Comparison of ENCODE assay signal across 28 cellular contexts in genomic region chr4:41399191-41399590, GRCh38.
DNase-seq lines count a peak whose midpoint lies in the region; ATAC-seq and TF ChIP-seq lines count a peak whose summit lies in the region.
"Had no signal": no experiment of that assay in that cellular context is flagged by ENCODE, and none has a peak within 500 bp of the region (broad histone marks: within the 10 kb centered on the region; RNA-seq: fewer than 3 reads in every experiment).

No MANE protein-coding gene starts in this region.

- no peak overlapping the region for H3K27ac Mint-ChIP-seq in activated naive CD4-positive, alpha-beta T cell treated with anti-CD3 and anti-CD28 coated beads, Interleukin-2, amount 50 U/mL, for 72 hours
- H3K27ac Mint-ChIP-seq: activated T-helper 2 cell treated with anti-CD3 and anti-CD28 coated beads, Interferon-gamma antibody, Interleukin-2, Interleukin-4, amounts not matched to agents 10 μg/mL and 5 μg/mL and 100 μg/mL, durations not matched to agents 14 hours and 24 hours and 36 hours; progenitor cell of endocrine pancreas; type B pancreatic cell had no signal

- H3K9ac ChIP-seq in SK-N-MC (ENCODE audit: insufficient read length): peak overlapping the region; percentile 21

- TF ChIP-seq CTCF in tibial artery (IDR thresholded peaks at IDR 0.05): no peak

- H3K27ac ChIP-seq in SK-N-MC: peak overlapping the region; percentile 37; the same call in 1 of the 2 replicates
- H3K27ac ChIP-seq in tibial artery: peak overlapping the region; percentile 44 to 48
- H3K27ac ChIP-seq: colonic mucosa had no signal

- DNase-seq in GM04503 (ENCODE audit: low read depth): peak; percentile 20
- DNase-seq in SK-N-MC (ENCODE audit: low read depth, low spot score): no peak
- peak; percentile 8 for DNase-seq in glomerular visceral epithelial cell (ENCODE audit: extremely low spot score)
- no peak for DNase-seq in tibial artery
- no peak for DNase-seq in activated naive CD4-positive, alpha-beta T cell treated with anti-CD3 and anti-CD28 coated beads, Interleukin-2, amount 50 U/mL, for 72 hours (ENCODE audit: low spot score in 2 of 2)
- no peak for DNase-seq in stimulated activated CD4-positive, alpha-beta T cell treated with anti-CD3 and anti-CD28 coated beads, Interleukin-12 subunit alpha, Interleukin-12 subunit beta, amount 100 ng/mL, for 4 hours
- DNase-seq: activated CD4-positive, alpha-beta T cell treated with anti-CD3 and anti-CD28 coated beads for 48 hours; activated CD8-positive, alpha-beta memory T cell treated with anti-CD3 and anti-CD28 coated beads for 24 hours; activated naive CD4-positive, alpha-beta T cell treated with anti-CD3 and anti-CD28 coated beads, Interleukin-2, amount 50 U/mL, for 16 hours; activated T-cell treated with anti-CD3 and anti-CD28 coated beads for 4 hours; anterior cingulate cortex; colonic mucosa; effector memory CD4-positive, alpha-beta T cell; KG1; mesenchymal stem cell; MM.1S; NCI-H1417; NCI-H2081; NCI-H2227 treated with DMSO at 0.1 percent for 48 hours; NCI-H526 treated with DMSO at 0.1 percent for 48 hours; Right ventricle myocardium superior; stimulated activated CD4-positive, alpha-beta T cell treated with anti-CD3 and anti-CD28 coated beads, Interleukin-4, amount 100 ng/mL, for 1 hour had no signal

- intact Hi-C loops in tibial artery (cut with DNase I; ENCODE audit: low total_unique reads): no loop called here

- H3K4me3 ChIP-seq in SK-N-MC (peak overlapping the region; percentile 8; the same call in 1 of the 2 replicates), tibial artery (no peak overlapping the region)
- H3K4me3 ChIP-seq: colonic mucosa had no signal

- no peak for ATAC-seq in activated naive CD4-positive, alpha-beta T cell treated with anti-CD3 and anti-CD28 coated beads, Interleukin-2, amount 50 U/mL, for 72 hours
- ATAC-seq in GM21528 (IDR thresholded peaks at IDR 0.05; ENCODE audit: low FRiP score, unreplicated experiment): no peak
- ATAC-seq: left lobe of liver, sciatic nerve had no signal

- peaks cover 0 to 63% (median 21%) of the 10 kb centered on the region in 4 donors for H3K4me1 ChIP-seq in tibial artery
- H3K4me1 ChIP-seq: colonic mucosa had no signal

- H3K9me3 Mint-ChIP-seq in activated naive CD4-positive, alpha-beta T cell treated with anti-CD3 and anti-CD28 coated beads, Interleukin-2, amount 50 U/mL, for 72 hours: peaks cover 4 to 7% of the 10 kb centered on the region in 2 donors
- H3K9me3 Mint-ChIP-seq: activated T-helper 2 cell treated with anti-CD3 and anti-CD28 coated beads, Interferon-gamma antibody, Interleukin-2, Interleukin-4, amounts not matched to agents 10 μg/mL and 5 μg/mL and 100 μg/mL, durations not matched to agents 14 hours and 24 hours and 36 hours; type B pancreatic cell had no signal

- H3K27me3 ChIP-seq in tibial artery: no peaks in the 10 kb centered on the region
- H3K27me3 ChIP-seq: colonic mucosa had no signal

- H3K36me3 ChIP-seq in SK-N-MC (ENCODE audit: insufficient read depth, low read length): no peaks in the 10 kb centered on the region
- no peaks in the 10 kb centered on the region for H3K36me3 ChIP-seq in tibial artery
- H3K36me3 ChIP-seq: colonic mucosa had no signal

- H3K9me3 ChIP-seq in SK-N-MC (ENCODE audit: low read depth, low read length) (no peaks in the 10 kb centered on the region), tibial artery (no peaks in the 10 kb centered on the region)
- H3K9me3 ChIP-seq: colonic mucosa had no signal

- no peaks in the 10 kb centered on the region for H3K36me3 Mint-ChIP-seq in activated naive CD4-positive, alpha-beta T cell treated with anti-CD3 and anti-CD28 coated beads, Interleukin-2, amount 50 U/mL, for 72 hours

Comparison
In these comparisons a context has a peak if more than half of its experiments do, and no peak if none do; other contexts are left out.
1. DNase-seq: peak in GM04503 (single experiment) and glomerular visceral epithelial cell (single experiment); none in SK-N-MC (single experiment), tibial artery (0 of 2), activated naive CD4-positive, alpha-beta T cell treated with anti-CD3 and anti-CD28 coated beads, Interleukin-2, amount 50 U/mL, for 72 hours (0 of 2) and stimulated activated CD4-positive, alpha-beta T cell treated with anti-CD3 and anti-CD28 coated beads, Interleukin-12 subunit alpha, Interleukin-12 subunit beta, amount 100 ng/mL, for 4 hours (single experiment).